ENCODE assay signal across 14 cellular contexts in genomic region chr11:112526699-112527410, GRCh38.
DNase-seq lines count a peak whose midpoint lies in the region; ATAC-seq and TF ChIP-seq lines count a peak whose summit lies in the region.
"Had no signal": no experiment of that assay in that cellular context is flagged by ENCODE, and none has a peak within 500 bp of the region (broad histone marks: within the 10 kb centered on the region; RNA-seq: fewer than 3 reads in every experiment).

No MANE protein-coding gene starts in this region.

- BruUV-seq in PC-9 (replicated peaks; lab: Mats Ljungman, UMichigan): no TSS peak

- no peaks in the 10 kb centered on the region for H3K36me3 ChIP-seq in PC-9 (ENCODE audit: low read depth)
- no peaks in the 10 kb centered on the region for H3K36me3 ChIP-seq in left ventricle myocardium inferior
- no peaks in the 10 kb centered on the region for H3K36me3 ChIP-seq in HAP-1 (replicated peaks)
- H3K36me3 ChIP-seq: adrenal gland had no signal

- H2AFZ ChIP-seq in PC-9: no peak overlapping the region

- H3K4me3 ChIP-seq in PC-9 (no peak overlapping the region), left ventricle myocardium inferior (no peak overlapping the region), HAP-1 (no peak overlapping the region)
- H3K4me3 ChIP-seq: adrenal gland, smooth muscle cell had no signal

- no peaks in the 10 kb centered on the region for H3K9me2 ChIP-seq in PC-9 (ENCODE audit: insufficient read depth)

- 0 out of 2 replicates have a peak overlapping the region, but pooled peaks have one; percentile 6 for H3K27ac ChIP-seq in PC-9
- H3K27ac ChIP-seq in left ventricle myocardium inferior (replicated peaks): peak overlapping the region; percentile 30
- H3K27ac ChIP-seq in RWPE1: no peak overlapping the region
- H3K27ac ChIP-seq: adrenal gland had no signal

- H4K20me1 ChIP-seq in PC-9 (ENCODE audit: insufficient read depth): no peaks in the 10 kb centered on the region

- in situ Hi-C loops in HAP-1 (cut with MboI; ENCODE audit: low sequenced_read_pairs): no loop called here

- H3K9me3 ChIP-seq in PC-9 (ENCODE audit: insufficient read depth, low read depth): no peaks in the 10 kb centered on the region
- no peaks in the 10 kb centered on the region for H3K9me3 ChIP-seq in left ventricle myocardium inferior (replicated peaks)
- H3K9me3 ChIP-seq in HAP-1: no peaks in the 10 kb centered on the region
- H3K9me3 ChIP-seq: adrenal gland had no signal

- peaks cover 7% of the 10 kb centered on the region; the same call in 1 of the 2 replicates for H3F3A ChIP-seq in PC-9 (ENCODE audit: insufficient read depth, low read depth)

- DNase-seq in activated T-cell treated with anti-CD3 and anti-CD28 coated beads for 48 hours (ENCODE audit: low read depth) (peak; percentile 23), activated T-cell treated with anti-CD3 and anti-CD28 coated beads for 4 hours (no peak), PC-9 (peak in 1 of 2 experiments; percentile 76), left ventricle myocardium inferior (no peak), HAP-1 (ENCODE audit: low spot score in 2 of 2) (no peak), RWPE1 (ENCODE audit: low spot score) (no peak)
- peak; percentile 13 to 19 for DNase-seq in stimulated activated CD4-positive, alpha-beta T cell treated with anti-CD3 and anti-CD28 coated beads, Interleukin-2, amount 100 ng/mL, for 24 hours
- DNase-seq: adrenal gland, DMS153, foreskin fibroblast, islet precursor cell, NCI-H2081 had no signal

- H3K4me1 ChIP-seq in PC-9 (replicated peaks; ENCODE audit: insufficient read depth): peaks cover 30% of the 10 kb centered on the region
- H3K4me1 ChIP-seq in left ventricle myocardium inferior: peaks cover 42% of the 10 kb centered on the region
- H3K4me1 ChIP-seq in HAP-1: no peaks in the 10 kb centered on the region

- H3K27me3 ChIP-seq in PC-9 (ENCODE audit: insufficient read depth, low read depth) (no peaks in the 10 kb centered on the region), left ventricle myocardium inferior (ENCODE audit: low read depth) (no peaks in the 10 kb centered on the region), HAP-1 (ENCODE audit: low read depth) (no peaks in the 10 kb centered on the region)
- H3K27me3 ChIP-seq: adrenal gland had no signal

- H3K79me2 ChIP-seq in PC-9 (ENCODE audit: low read depth): no peaks in the 10 kb centered on the region

- no peak for TF ChIP-seq CTCF in PC-9 (conservative IDR thresholded peaks at IDR 0.05)
- no peak for TF ChIP-seq CTCF in left ventricle myocardium inferior (IDR thresholded peaks at IDR 0.05; ENCODE audit: borderline replicate concordance)
- no peak for TF ChIP-seq CTCF in RWPE1 (conservative IDR thresholded peaks at IDR 0.05; ENCODE audit: low read depth)

- POLR2A ChIA-PET in PC-9 (lab: Charles Lee; ENCODE audit: unreplicated experiment) (no interaction called here), RWPE1 (lab: Yijun Ruan, JAX; ENCODE audit: low non-redundant PET) (no interaction called here)

- ATAC-seq in HG03342 (IDR thresholded peaks at IDR 0.05; ENCODE audit: unreplicated experiment): no peak

- H3K4me2 ChIP-seq in PC-9: peak overlapping the region; percentile 34
- H3K4me2 ChIP-seq: smooth muscle cell had no signal

- intact Hi-C loops in PC-9 (cut with micrococcal nuclease; ENCODE audit: unreplicated experiment): no loop called here
- intact Hi-C loops in left ventricle myocardium inferior (cut with micrococcal nuclease): no loop called here

- CTCF ChIA-PET in PC-9 (lab: Charles Lee) (no interaction called here), RWPE1 (lab: Yijun Ruan, JAX) (interaction anchor here (0.7 kb wide), 1 partner anchor 192 kb away, joined by 3 read pairs; no protein-coding TSS in a partner anchor)

Comparison
In these comparisons a context has a peak if more than half of its experiments do, and no peak if none do; other contexts are left out.
1. DNase-seq: peak in activated T-cell treated with anti-CD3 and anti-CD28 coated beads for 48 hours (single experiment) and stimulated activated CD4-positive, alpha-beta T cell treated with anti-CD3 and anti-CD28 coated beads, Interleukin-2, amount 100 ng/mL, for 24 hours (2 of 2); none in activated T-cell treated with anti-CD3 and anti-CD28 coated beads for 4 hours (single experiment), left ventricle myocardium inferior (single experiment), HAP-1 (0 of 2) and RWPE1 (single experiment).